34 cellular contexts compared by ENCODE assay signal in genomic region chr21:45117314-45117713, GRCh38.
"Had no signal": no experiment of that assay in that cellular context is flagged by ENCODE, and none has a peak within 500 bp of the region (broad histone marks: within the 10 kb centered on the region; RNA-seq: fewer than 3 reads in every experiment).

No MANE protein-coding gene starts in this region.

- H3K27me3 Mint-ChIP-seq: activated B cell treated with CpG ODN at 0.5 μM for 24 hours; activated CD4-positive, alpha-beta memory T cell treated with anti-CD3 and anti-CD28 coated beads, Interleukin-2, amount 10 ng/mL, durations not matched to agents 7 days and 5 days; activated CD4-positive, alpha-beta T cell treated with anti-CD3 and anti-CD28 coated beads, Interleukin-2, amount 10 ng/mL, durations not matched to agents 7 days and 5 days; activated CD8-positive, alpha-beta memory T cell treated with anti-CD3 and anti-CD28 coated beads, Interleukin-2, amount 10 ng/mL, durations not matched to agents 7 days and 5 days; activated naive CD4-positive, alpha-beta T cell treated with anti-CD3 and anti-CD28 coated beads, Interleukin-2, amount 50 U/mL, for 24 hours; activated naive CD8-positive, alpha-beta T cell; activated naive CD8-positive, alpha-beta T cell treated with anti-CD3 and anti-CD28 coated beads, Interleukin-2, amount 10 ng/mL, durations not matched to agents 7 days and 5 days; activated naive CD8-positive, alpha-beta T cell treated with anti-CD3 and anti-CD28 coated beads, Interleukin-2, amount 50 U/mL, for 24 hours; activated T-cell treated with anti-CD3 and anti-CD28 coated beads, Interleukin-2, amount 50 U/mL, for 24 hours; central memory CD8-positive, alpha-beta T cell had no signal

- H3K36me3 ChIP-seq: cardiac muscle cell had no signal

- H3K9me3 ChIP-seq: ascending aorta had no signal

- DNase-seq: activated B cell treated with CpG ODN at 0.5 μM for 24 hours; activated CD4-positive, alpha-beta memory T cell treated with anti-CD3 and anti-CD28 coated beads, Interleukin-2, amount 10 ng/mL, durations not matched to agents 7 days and 5 days; activated CD4-positive, alpha-beta T cell treated with anti-CD3 and anti-CD28 coated beads for 4 hours; activated CD4-positive, alpha-beta T cell treated with anti-CD3 and anti-CD28 coated beads, Interleukin-2, amount 10 ng/mL, durations not matched to agents 7 days and 5 days; activated CD4-positive, alpha-beta T cell treated with anti-CD3 and anti-CD28 coated beads, Interleukin-2, amount 50 U/mL, for 48 hours; activated CD4-positive, CD25-positive, alpha-beta regulatory T cell treated with anti-CD3 and anti-CD28 coated beads, Interleukin-2, amount 50 U/mL, for 72 hours; activated CD8-positive, alpha-beta memory T cell treated with anti-CD3 and anti-CD28 coated beads for 24 hours; activated CD8-positive, alpha-beta memory T cell treated with anti-CD3 and anti-CD28 coated beads, Interleukin-2, amount 10 ng/mL, durations not matched to agents 7 days and 5 days; activated CD8-positive, alpha-beta memory T cell treated with anti-CD3 and anti-CD28 coated beads, Interleukin-2, amount 50 U/mL, for 48 hours; activated CD8-positive, alpha-beta T cell treated with anti-CD3 and anti-CD28 coated beads, Interleukin-2, amount 10 ng/mL, durations not matched to agents 7 days and 5 days; activated effector memory CD4-positive, alpha-beta T cell treated with Interleukin-2 at 50 U/mL for 16 hours; activated gamma-delta T cell; activated naive CD4-positive, alpha-beta T cell treated with Interleukin-2 at 50 U/mL for 16 hours; activated naive CD8-positive, alpha-beta T cell treated with anti-CD3 and anti-CD28 coated beads, Interleukin-2, amount 10 ng/mL, durations not matched to agents 7 days and 5 days; activated naive CD8-positive, alpha-beta T cell treated with anti-CD3 and anti-CD28 coated beads, Interleukin-2, amount 50 U/mL, for 24 hours; activated T-cell treated with anti-CD3 and anti-CD28 coated beads, Interleukin-2, amount 50 U/mL, for 24 hours; activated T-cell treated with anti-CD3 and anti-CD28 coated beads, Interleukin-2, amount 50 U/mL, for 48 hours; amygdala; anterior cingulate cortex; caudate nucleus; cerebellar nuclear complex; T-helper 1 cell; T-helper 2 cell; T-helper 9 cell had no signal

- H3K4me3 ChIP-seq: ascending aorta, cardiac muscle cell had no signal

- H3K27ac Mint-ChIP-seq: activated CD4-positive, alpha-beta memory T cell treated with anti-CD3 and anti-CD28 coated beads, Interleukin-2, amount 10 ng/mL, durations not matched to agents 7 days and 5 days; activated CD4-positive, alpha-beta T cell treated with anti-CD3 and anti-CD28 coated beads, Interleukin-2, amount 10 ng/mL, durations not matched to agents 7 days and 5 days; activated CD8-positive, alpha-beta memory T cell treated with anti-CD3 and anti-CD28 coated beads, Interleukin-2, amount 10 ng/mL, durations not matched to agents 7 days and 5 days; activated CD8-positive, alpha-beta T cell treated with anti-CD3 and anti-CD28 coated beads, Interleukin-2, amount 10 ng/mL, durations not matched to agents 7 days and 5 days; activated naive CD4-positive, alpha-beta T cell treated with anti-CD3 and anti-CD28 coated beads, Interleukin-2, amount 50 U/mL, for 24 hours; activated naive CD8-positive, alpha-beta T cell; activated naive CD8-positive, alpha-beta T cell treated with anti-CD3 and anti-CD28 coated beads, Interleukin-2, amount 10 ng/mL, durations not matched to agents 7 days and 5 days; activated naive CD8-positive, alpha-beta T cell treated with anti-CD3 and anti-CD28 coated beads, Interleukin-2, amount 50 U/mL, for 24 hours; activated T-cell treated with anti-CD3 and anti-CD28 coated beads, Interleukin-2, amount 50 U/mL, for 24 hours; activated T-helper 2 cell treated with anti-CD3 and anti-CD28 coated beads, Interferon-gamma antibody, Interleukin-2, Interleukin-4, amounts not matched to agents 10 μg/mL and 5 μg/mL and 100 μg/mL, durations not matched to agents 14 hours and 24 hours and 36 hours; T-helper 1 cell treated with Interleukin-12 subunit alpha and Interleukin-12 subunit beta and Interleukin-4 antibody, amounts not matched to agents 30 μg/mL and 1 μg/mL, for 36 hours; T-helper 2 cell treated with Interferon-gamma antibody and Interleukin-4, amounts not matched to agents 5 μg/mL and 100 μg/mL, for 36 hours had no signal

- H3K36me3 Mint-ChIP-seq: activated naive CD8-positive, alpha-beta T cell had no signal

- ATAC-seq: activated CD8-positive, alpha-beta memory T cell treated with anti-CD3 and anti-CD28 coated beads, Interleukin-2, amount 10 ng/mL, durations not matched to agents 7 days and 5 days; activated CD8-positive, alpha-beta T cell treated with anti-CD3 and anti-CD28 coated beads, Interleukin-2, amount 10 ng/mL, durations not matched to agents 7 days and 5 days; activated naive CD8-positive, alpha-beta T cell treated with anti-CD3 and anti-CD28 coated beads, Interleukin-2, amount 50 U/mL, for 24 hours had no signal

- H3K4me3 Mint-ChIP-seq: activated B cell treated with CpG ODN at 0.5 μM for 24 hours; activated CD4-positive, alpha-beta memory T cell treated with anti-CD3 and anti-CD28 coated beads, Interleukin-2, amount 10 ng/mL, durations not matched to agents 7 days and 5 days; activated CD4-positive, alpha-beta T cell treated with anti-CD3 and anti-CD28 coated beads, Interleukin-2, amount 10 ng/mL, durations not matched to agents 7 days and 5 days; activated CD8-positive, alpha-beta memory T cell treated with anti-CD3 and anti-CD28 coated beads, Interleukin-2, amount 10 ng/mL, durations not matched to agents 7 days and 5 days; activated CD8-positive, alpha-beta T cell treated with anti-CD3 and anti-CD28 coated beads, Interleukin-2, amount 10 ng/mL, durations not matched to agents 7 days and 5 days; activated naive CD4-positive, alpha-beta T cell treated with anti-CD3 and anti-CD28 coated beads, Interleukin-2, amount 50 U/mL, for 24 hours; activated naive CD8-positive, alpha-beta T cell; activated naive CD8-positive, alpha-beta T cell treated with anti-CD3 and anti-CD28 coated beads, Interleukin-2, amount 10 ng/mL, durations not matched to agents 7 days and 5 days; activated naive CD8-positive, alpha-beta T cell treated with anti-CD3 and anti-CD28 coated beads, Interleukin-2, amount 50 U/mL, for 24 hours; activated T-cell treated with anti-CD3 and anti-CD28 coated beads, Interleukin-2, amount 50 U/mL, for 24 hours; brain; central memory CD8-positive, alpha-beta T cell; T-helper 1 cell treated with Interleukin-12 subunit alpha and Interleukin-12 subunit beta and Interleukin-4 antibody, amounts not matched to agents 30 μg/mL and 1 μg/mL, for 36 hours; T-helper 2 cell treated with Interferon-gamma antibody and Interleukin-4, amounts not matched to agents 5 μg/mL and 100 μg/mL, for 36 hours had no signal

- H3K9me3 Mint-ChIP-seq: activated B cell treated with CpG ODN at 0.5 μM for 24 hours; activated CD4-positive, alpha-beta memory T cell treated with anti-CD3 and anti-CD28 coated beads, Interleukin-2, amount 10 ng/mL, durations not matched to agents 7 days and 5 days; activated CD4-positive, alpha-beta T cell treated with anti-CD3 and anti-CD28 coated beads, Interleukin-2, amount 10 ng/mL, durations not matched to agents 7 days and 5 days; activated naive CD4-positive, alpha-beta T cell treated with anti-CD3 and anti-CD28 coated beads, Interleukin-2, amount 50 U/mL, for 24 hours; activated naive CD8-positive, alpha-beta T cell treated with anti-CD3 and anti-CD28 coated beads, Interleukin-2, amount 10 ng/mL, durations not matched to agents 7 days and 5 days; activated naive CD8-positive, alpha-beta T cell treated with anti-CD3 and anti-CD28 coated beads, Interleukin-2, amount 50 U/mL, for 24 hours; activated T-cell treated with anti-CD3 and anti-CD28 coated beads, Interleukin-2, amount 50 U/mL, for 24 hours; activated T-helper 2 cell treated with anti-CD3 and anti-CD28 coated beads, Interferon-gamma antibody, Interleukin-2, Interleukin-4, amounts not matched to agents 10 μg/mL and 5 μg/mL and 100 μg/mL, durations not matched to agents 14 hours and 24 hours and 36 hours; central memory CD8-positive, alpha-beta T cell; T-helper 1 cell treated with Interleukin-12 subunit alpha and Interleukin-12 subunit beta and Interleukin-4 antibody, amounts not matched to agents 30 μg/mL and 1 μg/mL, for 36 hours; T-helper 2 cell treated with Interferon-gamma antibody and Interleukin-4, amounts not matched to agents 5 μg/mL and 100 μg/mL, for 36 hours had no signal

- H3K27me3 ChIP-seq: ascending aorta, cardiac muscle cell had no signal

- H3K27ac ChIP-seq: ascending aorta, cardiac muscle cell, VCaP had no signal
